Comparison of ENCODE assay signal across 8 cellular contexts in the genomic region with DNA sequence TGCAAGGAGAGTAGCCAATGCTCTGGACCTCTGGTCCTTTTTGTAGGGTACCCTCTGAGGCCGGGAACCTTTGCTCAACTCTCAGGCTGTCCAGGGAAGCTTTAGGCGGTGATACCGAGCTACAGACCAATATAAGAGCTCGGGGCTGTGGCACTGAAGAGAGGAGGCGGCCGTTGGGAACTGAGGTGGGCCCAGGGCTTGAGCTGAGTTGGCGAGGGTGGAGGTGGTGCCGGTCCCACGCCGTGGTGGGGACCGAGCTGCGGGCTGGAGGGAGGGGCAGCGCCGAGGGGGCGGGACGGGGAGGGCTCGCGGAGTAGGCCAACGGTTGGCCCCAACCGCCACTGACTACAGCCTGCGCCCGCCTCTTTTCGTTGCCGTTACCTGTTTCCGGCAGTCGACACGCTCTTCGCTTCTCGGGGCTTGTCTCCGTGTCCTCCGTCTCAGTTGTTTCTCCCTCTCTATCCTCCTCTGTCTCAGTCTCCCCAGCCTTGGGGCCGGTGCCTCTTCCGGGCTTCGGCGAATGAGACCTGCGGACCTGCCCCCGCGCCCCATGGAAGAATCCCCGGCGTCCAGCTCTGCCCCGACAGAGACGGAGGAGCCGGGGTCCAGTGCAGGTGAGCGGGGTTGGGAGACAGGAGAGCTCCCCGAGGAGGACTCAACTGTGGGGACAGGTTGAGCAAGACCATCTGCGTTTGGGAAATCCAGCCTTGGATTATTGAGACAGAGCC. TPM values are rescaled to one million over a fixed set of nuclear protein-coding genes. Genes with fewer than 3 reads are reported as not detected.
DNase-seq lines count a peak whose midpoint lies in the region; ATAC-seq and TF ChIP-seq lines count a peak whose summit lies in the region.

Gene NEU3, plus strand, starts transcription at position 393 of the 728 bp plus-strand sequence. Its CDS starts 128 bp downstream, at position 521.

- peaks cover 0 to 1% (median 0%) of the 10 kb centered on the region in 3 donors for H3K36me3 Mint-ChIP-seq in immature natural killer cell

- H3K4me1 ChIP-seq in mammary epithelial cell (ENCODE audit: insufficient read depth, low read length): peaks cover 5% of the 10 kb centered on the region

- POLR2A ChIA-PET in AG04449 (lab: Yijun Ruan, JAX): interaction anchor here (0.7 to 1.6 kb wide), 5 partner anchors 11 to 59 kb away, joined by 3 read pairs; no protein-coding TSS in a partner anchor

- H3K27ac ChIP-seq in WERI-Rb-1 (peak within 1 kb of the TSS; percentile 87), mammary epithelial cell (ENCODE audit: insufficient read depth, low read depth, low read length) (peak within 1 kb of the TSS; percentile 52)

- peak within 1 kb of the TSS; percentile 92 to 96 (median 92) for H3K4me3 Mint-ChIP-seq in immature natural killer cell

- peak within 1 kb of the TSS; percentile 71 to 95 (median 84) for H3K27ac Mint-ChIP-seq in immature natural killer cell

- CTCF ChIA-PET in AG04449 (lab: Yijun Ruan, JAX): interaction anchor here (1.2 to 2.0 kb wide), 2 partner anchors 59 to 260 kb away, joined by 4 to 5 read pairs; no protein-coding TSS in a partner anchor
- CTCF ChIA-PET in mammary epithelial cell (lab: Charles Lee; ENCODE audit: low non-redundant PET): interaction anchor here (0.6 kb wide), 1 partner anchor 65 kb away, joined by 3 read pairs; no protein-coding TSS in a partner anchor

- H4K20me1 ChIP-seq in mammary epithelial cell (ENCODE audit: insufficient read depth, low read length): no peaks in the 10 kb centered on the region

- no TSS peak for BruUV-seq in mammary epithelial cell (replicated peaks; lab: Mats Ljungman, UMichigan)

- H3K9me3 ChIP-seq in WERI-Rb-1 (ENCODE audit: severe bottlenecking) (no peaks in the 10 kb centered on the region), mammary epithelial cell (replicated peaks; ENCODE audit: insufficient read depth, low read length) (no peaks in the 10 kb centered on the region)

- no peaks in the 10 kb centered on the region for H3K27me3 ChIP-seq in WERI-Rb-1 (ENCODE audit: insufficient read depth, low read depth, severe bottlenecking)
- H3K27me3 ChIP-seq in mammary epithelial cell (ENCODE audit: insufficient read depth, low read length): no peaks in the 10 kb centered on the region

- H2AFZ ChIP-seq in mammary epithelial cell (ENCODE audit: low read depth, low read length): peak within 1 kb of the TSS; percentile 94

- H3K36me3 ChIP-seq in WERI-Rb-1 (peaks cover 10% of the 10 kb centered on the region), mammary epithelial cell (ENCODE audit: insufficient read depth, low read length) (no peaks in the 10 kb centered on the region)

- H3K9me3 Mint-ChIP-seq in immature natural killer cell: no peaks in the 10 kb centered on the region

- H3K4me2 ChIP-seq in mammary epithelial cell (ENCODE audit: insufficient read depth, low read depth, low read length): peak within 1 kb of the TSS; percentile 80

- TF ChIP-seq CTCF in AG04449 (IDR thresholded peaks at IDR 0.05; ENCODE audit: insufficient read depth, low read length, missing control alignments) (no peak), WERI-Rb-1 (IDR thresholded peaks at IDR 0.05; ENCODE audit: low read depth, low read length) (no peak), mammary epithelial cell (conservative IDR thresholded peaks at IDR 0.05 in 1 of 2, IDR thresholded peaks at IDR 0.05 in 1 of 2; ENCODE audit: extremely low read depth in 1 of 2, insufficient read depth in 1 of 2, low read depth in 1 of 2, low read length in 2 of 2) (no peak)

- 5% methylated on average over 12 of the region's 46 CpGs for WGBS in mammary epithelial cell (ENCODE audit: low coverage, missing lambda C conversion rate)

- peak within 1 kb of the TSS; percentile 72 for H3K9ac ChIP-seq in mammary epithelial cell (ENCODE audit: insufficient read depth, low read length)

- peaks cover 32% of the 10 kb centered on the region for H3K79me2 ChIP-seq in mammary epithelial cell (ENCODE audit: insufficient read depth, low read length)

- peaks cover 0 to 9% (median 3%) of the 10 kb centered on the region in 3 donors for H3K27me3 Mint-ChIP-seq in immature natural killer cell (ENCODE audit: low read depth in 3 of 3)

- H3K4me1 Mint-ChIP-seq in immature natural killer cell: peaks cover 33% of the 10 kb centered on the region in 2 donors

- intact Hi-C loops in mammary epithelial cell (cut with micrococcal nuclease): loop anchor here (1.0 to 2.0 kb wide), 2 partner anchors 39 to 60 kb away; partner anchors contain the start of genes SPCS2 and XRRA1

- no peak for DNase-seq in AG04449 (ENCODE audit: low read depth, low spot score)
- peak; percentile 68 for DNase-seq in NCI-H2171 treated with DMSO at 0.1 percent for 48 hours (lab: John Stamatoyannopoulos, UW)
- DNase-seq in WERI-Rb-1: peak; percentile 91
- peak; percentile 85 for DNase-seq in mammary epithelial cell
- DNase-seq in immature natural killer cell: peak; percentile 73 to 82 (median 77)
- DNase-seq in stimulated activated CD4-positive, alpha-beta T cell treated with anti-CD3 and anti-CD28 coated beads, Interleukin-12 subunit alpha, Interleukin-12 subunit beta, amount 100 ng/mL, for 24 hours (ENCODE audit: low read depth in 2 of 2): peak; percentile 72 to 82

- ATAC-seq in GM18868 (IDR thresholded peaks at IDR 0.05; ENCODE audit: unreplicated experiment): peak; percentile 82
- peak; percentile 73 for ATAC-seq in HG03108 (IDR thresholded peaks at IDR 0.05; ENCODE audit: unreplicated experiment)

- dilution Hi-C loops in mammary epithelial cell (cut with HindIII; ENCODE audit: low sequenced_read_pairs): no loop called here

- in situ Hi-C loops in mammary epithelial cell (cut with MboI; ENCODE audit: low sequenced_read_pairs in 2 of 2): no loop called here

- H3K4me3 ChIP-seq in AG04449 (ENCODE audit: low read depth, low read length): peak within 1 kb of the TSS; percentile 81
- H3K4me3 ChIP-seq in WERI-Rb-1 (ENCODE audit: low read depth, low read length): peak within 1 kb of the TSS; percentile 94
- peak within 1 kb of the TSS; percentile 70 to 96 (median 70) for H3K4me3 ChIP-seq in mammary epithelial cell (replicated peaks in 1 of 3; ENCODE audit: insufficient read depth in 1 of 3, low read depth in 2 of 3, low read length in 3 of 3)

RNA-seq across cellular contexts. Expression of gene NEU3, which starts in this region (rescaled TPM):
- total RNA-seq in mammary epithelial cell: 10 to 100 TPM; 17.3 to 21.8 TPM
- polyA plus RNA-seq in mammary epithelial cell: 9.3 TPM
- 10.0 TPM for polyA minus RNA-seq in mammary epithelial cell
- 1 to 10 TPM; 1.5 to 4.6 (median 2.0) TPM for polyA plus RNA-seq in immature natural killer cell
